ENCODE assay signal across 24 cellular contexts in genomic region chr6:108211676-108212075, GRCh38. TPM values are rescaled to one million over a fixed set of nuclear protein-coding genes. Genes with fewer than 3 reads are reported as not detected.
DNase-seq lines count a peak whose midpoint lies in the region; ATAC-seq, FAIRE-seq and TF ChIP-seq lines count a peak whose summit lies in the region.
"Had no signal": no experiment of that assay in that cellular context is flagged by ENCODE, and none has a peak within 500 bp of the region (broad histone marks: within the 10 kb centered on the region; RNA-seq: fewer than 3 reads in every experiment).

No MANE protein-coding gene starts in this region.

- no peaks in the 10 kb centered on the region for H3K9me1 ChIP-seq in endothelial cell of umbilical vein (replicated peaks; ENCODE audit: control insufficient read depth, extremely low read depth, insufficient read depth, low read length)

- H3K27ac ChIP-seq in breast epithelium: no peak overlapping the region
- no peak overlapping the region for H3K27ac ChIP-seq in PC-3 (ENCODE audit: low read length)
- H3K27ac ChIP-seq in endothelial cell of umbilical vein (ENCODE audit: insufficient read depth, low read depth, low read length): no peak overlapping the region
- peak overlapping the region in 2 of 3 donors; percentile 4 to 74 for H3K27ac ChIP-seq in thyroid gland
- no peak overlapping the region for H3K27ac ChIP-seq in substantia nigra (ENCODE audit: low read depth, low read length, poor library complexity, severe bottlenecking)
- H3K27ac ChIP-seq: 22Rv1, SK-N-MC had no signal

- H3K27me3 Mint-ChIP-seq in MCF 10A (ENCODE audit: insufficient read depth, unreplicated experiment): no peaks in the 10 kb centered on the region

- BruUV-seq in MCF 10A (replicated peaks; lab: Mats Ljungman, UMichigan): TSS peak; percentile 96
- TSS peak; percentile 85 for BruUV-seq in PC-3 (replicated peaks; lab: Mats Ljungman, UMichigan)
- TSS peak; percentile 70 for BruUV-seq in endothelial cell of umbilical vein (replicated peaks; lab: Mats Ljungman, UMichigan)

- TF ChIP-seq CTCF in MCF 10A (IDR thresholded peaks at IDR 0.05; ENCODE audit: unreplicated experiment) (no peak), breast epithelium (IDR thresholded peaks at IDR 0.05) (no peak), PC-3 (conservative IDR thresholded peaks at IDR 0.05; ENCODE audit: low read depth, low read length) (no peak), endothelial cell of umbilical vein (IDR thresholded peaks at IDR 0.05; ENCODE audit: extremely low read depth in 1 of 2, insufficient read depth in 1 of 2, low read depth in 1 of 2, low read length in 2 of 2) (no peak), thyroid gland (IDR thresholded peaks at IDR 0.05) (no peak)

- CTCF ChIA-PET in MCF 10A (lab: Yijun Ruan, JAX) (interaction anchor here (0.6 kb wide), 1 partner anchor 1872 kb away, joined by 4 read pairs; no protein-coding TSS in a partner anchor), PC-3 (lab: Charles Lee) (no interaction called here), endothelial cell of umbilical vein (lab: Charles Lee) (interaction anchor here (0.7 to 1.8 kb wide), 3 partner anchors 12 to 280 kb away, joined by 3 to 6 read pairs (median 4); no protein-coding TSS in a partner anchor)

- H3K4me3 ChIP-seq in breast epithelium: no peak overlapping the region
- no peak overlapping the region for H3K4me3 ChIP-seq in PC-3 (ENCODE audit: low read length)
- no peak overlapping the region for H3K4me3 ChIP-seq in endothelial cell of umbilical vein (replicated peaks in 1 of 3; ENCODE audit: insufficient read depth in 1 of 3, low read depth in 1 of 3, low read length in 3 of 3)
- H3K4me3 ChIP-seq in thyroid gland (replicated peaks in 1 of 3): no peak overlapping the region
- H3K4me3 ChIP-seq: SK-N-MC had no signal

- dilution Hi-C loops in endothelial cell of umbilical vein (cut with MboI; ENCODE audit: extremely low pct_ligation_motif_present, low sequenced_read_pairs): no loop called here

- POLR2A ChIA-PET in MCF 10A (lab: Yijun Ruan, JAX) (interaction anchor here (1.4 kb wide), 1 partner anchor 9 kb away, joined by 4 read pairs; no protein-coding TSS in a partner anchor), PC-3 (lab: Charles Lee; ENCODE audit: unreplicated experiment) (no interaction called here), endothelial cell of umbilical vein (lab: Charles Lee) (interaction anchor here (0.6 kb wide), 2 partner anchors 68 to 596 kb away, joined by 3 to 7 read pairs; no protein-coding TSS in a partner anchor)

- H3K4me1 ChIP-seq in breast epithelium (no peaks in the 10 kb centered on the region), PC-3 (ENCODE audit: insufficient read depth, low read length) (no peaks in the 10 kb centered on the region), endothelial cell of umbilical vein (ENCODE audit: control insufficient read depth, extremely low read depth, insufficient read depth, low read length) (no peaks in the 10 kb centered on the region), thyroid gland (peaks cover 47 to 51% of the 10 kb centered on the region in 2 donors)

- peak; percentile 33 for FAIRE-seq in endothelial cell of umbilical vein (lab: Jason Lieb, UNC)
- FAIRE-seq: H54 had no signal

- intact Hi-C loops in MCF 10A (cut with micrococcal nuclease) (no loop called here), breast epithelium (cut with DNase I; ENCODE audit: low total_unique reads) (no loop called here), PC-3 (cut with micrococcal nuclease) (no loop called here), endothelial cell of umbilical vein (cut with micrococcal nuclease) (no loop called here), thyroid gland (cut with DNase I) (no loop called here)

- H3K9ac ChIP-seq in PC-3 (ENCODE audit: low read length) (no peak overlapping the region), endothelial cell of umbilical vein (replicated peaks; ENCODE audit: extremely low read depth, insufficient read depth, low read length) (no peak overlapping the region)

- H3K9me2 ChIP-seq in PC-3 (replicated peaks; ENCODE audit: low read length): no peaks in the 10 kb centered on the region

- WGBS in thyroid gland, 2 donors: 64 to 72% methylated on average over 2 of the region's 2 CpGs

- H3K36me3 ChIP-seq in breast epithelium: no peaks in the 10 kb centered on the region
- H3K36me3 ChIP-seq in PC-3 (ENCODE audit: low read depth, low read length): no peaks in the 10 kb centered on the region; the same call in 1 of the 2 replicates
- peaks cover 2 to 3% of the 10 kb centered on the region in 2 experiments for H3K36me3 ChIP-seq in endothelial cell of umbilical vein (ENCODE audit: control insufficient read depth in 2 of 2, extremely low read depth in 1 of 2, insufficient read depth in 2 of 2, low read length in 2 of 2)
- no peaks in the 10 kb centered on the region for H3K36me3 ChIP-seq in thyroid gland

- no peak for ATAC-seq in PC-3
- ATAC-seq in GM19395 (IDR thresholded peaks at IDR 0.05; ENCODE audit: unreplicated experiment): no peak
- ATAC-seq: CD8-positive, alpha-beta T cell had no signal

- H3F3A ChIP-seq in PC-3 (ENCODE audit: low read length, unreplicated experiment): no peaks in the 10 kb centered on the region

- TF ChIP-seq POLR2A in breast epithelium (IDR thresholded peaks at IDR 0.05): no peak
- no peak for TF ChIP-seq POLR2A in endothelial cell of umbilical vein (IDR thresholded peaks at IDR 0.05; ENCODE audit: low read depth, low read length)
- TF ChIP-seq POLR2A in thyroid gland (IDR thresholded peaks at IDR 0.05): no peak

- no peaks in the 10 kb centered on the region for H3K4me1 Mint-ChIP-seq in MCF 10A (ENCODE audit: insufficient read depth, unreplicated experiment)

- no peak for DNase-seq in MCF 10A (ENCODE audit: unreplicated experiment)
- no peak for DNase-seq in breast epithelium (ENCODE audit: low spot score in 2 of 2)
- peak; percentile 35 for DNase-seq in PC-3
- DNase-seq in endothelial cell of umbilical vein (ENCODE audit: low read depth, low spot score): no peak
- no peak for DNase-seq in thyroid gland
- DNase-seq in substantia nigra (lab: John Stamatoyannopoulos, UW): no peak
- DNase-seq in activated CD4-positive, alpha-beta T cell treated with anti-CD3 and anti-CD28 coated beads for 4 hours: no peak
- DNase-seq: AML-193; C1 segment of cervical spinal cord; CD8-positive, alpha-beta T cell; DMS53; GDM1; KG1; MV-4-11; NCI-H1105 treated with DMSO at 0.1 percent for 48 hours; NCI-H2029 treated with DMSO at 0.1 percent for 48 hours; NCI-H2171; NCI-H524 treated with DMSO at 0.1 percent for 48 hours; RPMI8226; SHP77 treated with DMSO at 0.1 percent for 48 hours had no signal

- H3K36me3 Mint-ChIP-seq in MCF 10A (ENCODE audit: insufficient read depth, unreplicated experiment): peaks cover 36% of the 10 kb centered on the region

- no peaks in the 10 kb centered on the region for H3K9me3 Mint-ChIP-seq in MCF 10A (ENCODE audit: unreplicated experiment)
- H3K9me3 Mint-ChIP-seq: CD8-positive, alpha-beta T cell had no signal

- H3K79me2 ChIP-seq in PC-3 (ENCODE audit: low read length) (no peaks in the 10 kb centered on the region), endothelial cell of umbilical vein (ENCODE audit: control insufficient read depth, insufficient read depth, low read length) (peaks cover 6% of the 10 kb centered on the region)

- no peak overlapping the region for H3K4me3 Mint-ChIP-seq in MCF 10A (ENCODE audit: unreplicated experiment)
- H3K4me3 Mint-ChIP-seq: CD8-positive, alpha-beta T cell had no signal

- no peak overlapping the region for H2AFZ ChIP-seq in PC-3 (ENCODE audit: low read length)
- H2AFZ ChIP-seq in endothelial cell of umbilical vein (ENCODE audit: low read depth, low read length): no peak overlapping the region

- H3K9me3 ChIP-seq in breast epithelium (no peaks in the 10 kb centered on the region), PC-3 (ENCODE audit: low read length) (no peaks in the 10 kb centered on the region), endothelial cell of umbilical vein (replicated peaks; ENCODE audit: control insufficient read depth, insufficient read depth, low read length) (no peaks in the 10 kb centered on the region), thyroid gland (no peaks in the 10 kb centered on the region)

- H3K27me3 ChIP-seq in breast epithelium (no peaks in the 10 kb centered on the region), PC-3 (ENCODE audit: low read length) (no peaks in the 10 kb centered on the region), endothelial cell of umbilical vein (ENCODE audit: control insufficient read depth in 2 of 2, insufficient read depth in 2 of 2, low read length in 2 of 2) (no peaks in the 10 kb centered on the region), thyroid gland (no peaks in the 10 kb centered on the region)

- H4K20me1 ChIP-seq in PC-3 (ENCODE audit: low read length) (no peaks in the 10 kb centered on the region), endothelial cell of umbilical vein (replicated peaks; ENCODE audit: control insufficient read depth, extremely low read depth, insufficient read depth, low read length) (no peaks in the 10 kb centered on the region)

- H3K27ac Mint-ChIP-seq in MCF 10A (ENCODE audit: low read depth, unreplicated experiment): no peak overlapping the region
- H3K27ac Mint-ChIP-seq: CD8-positive, alpha-beta T cell had no signal

- no peak overlapping the region for H3K4me2 ChIP-seq in PC-3 (ENCODE audit: low read length)
- no peak overlapping the region for H3K4me2 ChIP-seq in endothelial cell of umbilical vein (ENCODE audit: insufficient read depth, low read length)

RNA-seq across cellular contexts. Expression of gene NR2E1, which starts 45.9 kb away (rescaled TPM):
- not detected in 2 replicates for total RNA-seq in MCF 10A (2022)
- under 1 TPM in 1 of 3 donors, not detected in 2; 0.33 TPM for total RNA-seq in breast epithelium
- total RNA-seq in PC-3 (2014; rRNA removed): 0.07 TPM in 1 of 2 replicates, not detected in the other
- not detected in 2 replicates for total RNA-seq in endothelial cell of umbilical vein
- polyA plus RNA-seq in endothelial cell of umbilical vein: not detected in 2 replicates
- polyA plus RNA-seq in endothelial cell of umbilical vein (2011; cell fraction: cytosol; rRNA removed): not detected in 2 replicates
- polyA plus RNA-seq in endothelial cell of umbilical vein (2011; cell fraction: nucleus; rRNA removed): not detected in 2 replicates
- polyA plus RNA-seq in endothelial cell of umbilical vein (2012): not detected in 2 replicates
- polyA minus RNA-seq in endothelial cell of umbilical vein: not detected in 2 replicates
- not detected for polyA minus RNA-seq in endothelial cell of umbilical vein (2011; cell fraction: cytosol; rRNA and poly(A)+ RNA removed)
- polyA minus RNA-seq in endothelial cell of umbilical vein (2011; cell fraction: nucleus; rRNA and poly(A)+ RNA removed): not detected in 2 replicates
- not detected for total RNA-seq in thyroid gland
- total RNA-seq: CD8-positive, alpha-beta T cell had no signal

RNA-seq across cellular contexts. Expression of gene SNX3, which starts 49.2 kb away (rescaled TPM):
- total RNA-seq in MCF 10A (2022): 114 and 138 TPM in 2 replicates
- total RNA-seq in breast epithelium: 100 to 1,000 TPM; 144 to 212 (median 151) TPM
- 92.7 and 110 TPM in 2 replicates for total RNA-seq in PC-3 (2014; rRNA removed)
- total RNA-seq in endothelial cell of umbilical vein: 141 and 155 TPM in 2 replicates
- 241 and 281 TPM in 2 replicates for polyA plus RNA-seq in endothelial cell of umbilical vein
- polyA plus RNA-seq in endothelial cell of umbilical vein (2011; cell fraction: cytosol; rRNA removed): 199 and 210 TPM in 2 replicates
- 58.6 and 71.2 TPM in 2 replicates for polyA plus RNA-seq in endothelial cell of umbilical vein (2011; cell fraction: nucleus; rRNA removed)
- 175 and 209 TPM in 2 replicates for polyA plus RNA-seq in endothelial cell of umbilical vein (2012)
- polyA minus RNA-seq in endothelial cell of umbilical vein: 125 and 156 TPM in 2 replicates
- polyA minus RNA-seq in endothelial cell of umbilical vein (2011; cell fraction: cytosol; rRNA and poly(A)+ RNA removed): 53.1 TPM
- polyA minus RNA-seq in endothelial cell of umbilical vein (2011; cell fraction: nucleus; rRNA and poly(A)+ RNA removed): 17.7 and 25.4 TPM in 2 replicates
- 100 to 1,000 TPM in 3 of 4 donors, 10 to 100 TPM in 1; 97.5 to 208 (median 132) TPM for total RNA-seq in thyroid gland

Comparison
In these comparisons a context has a peak if more than half of its experiments do, and no peak if none do; other contexts are left out.
1. H3K27ac ChIP-seq: peak in thyroid gland (2 of 3); none in breast epithelium (0 of 2), PC-3 (single experiment), endothelial cell of umbilical vein (single experiment) and substantia nigra (single experiment).